Comparison of ENCODE assay signal across 1 cellular context in genomic region chr5:172010278-172010677, GRCh38.
TF ChIP-seq lines count a peak whose summit lies in the region.

No MANE protein-coding gene starts in this region.

TF ChIP-seq in neural cell, 6 proteins besides CTCF, POLR2A, EP300 and RAD21 (continued from another document):
- TF ChIP-seq REST (IDR thresholded peaks at IDR 0.05; ENCODE audit: borderline replicate concordance) (no peak), TAF1 (IDR thresholded peaks at IDR 0.05; ENCODE audit: low read depth) (no peak), POLR2AphosphoS5 (IDR thresholded peaks at IDR 0.05) (no peak), MXI1 (conservative IDR thresholded peaks at IDR 0.05; ENCODE audit: poor library complexity, severe bottlenecking) (no peak)
